14 cellular contexts compared by ENCODE assay signal in the genomic region with DNA sequence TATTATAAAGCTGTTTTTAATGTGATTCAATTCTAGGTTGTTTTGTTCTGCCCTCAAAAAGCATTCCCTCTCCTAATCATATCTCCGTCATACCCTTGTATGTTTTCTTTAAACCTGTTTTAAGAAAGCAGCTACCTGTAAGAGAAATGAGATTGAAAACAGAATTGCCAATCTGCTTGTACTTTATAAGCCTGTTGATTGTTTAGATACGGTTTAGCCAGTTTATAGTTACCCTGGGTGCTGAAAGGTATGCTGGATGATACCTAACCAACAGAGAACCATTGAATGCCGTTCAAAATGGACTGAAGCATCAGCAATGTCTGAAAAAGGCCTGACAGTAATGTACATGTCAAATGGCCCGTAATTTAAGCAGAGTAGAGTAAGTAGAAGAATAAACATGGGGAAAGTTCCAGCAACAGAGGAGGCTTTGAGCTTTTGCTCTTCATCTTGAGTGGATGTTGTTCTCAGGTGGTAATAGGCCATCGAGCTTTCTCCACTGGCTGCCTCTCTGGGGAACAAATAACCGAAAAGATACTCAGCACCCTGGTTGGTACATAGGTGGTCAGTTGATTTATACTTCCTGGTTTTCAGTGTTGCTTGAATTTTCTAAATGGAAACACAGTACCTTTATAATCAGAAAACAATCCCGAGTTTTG. TPM values are rescaled to one million over a fixed set of nuclear protein-coding genes. Genes with fewer than 3 reads are reported as not detected.
DNase-seq lines count a peak whose midpoint lies in the region; ATAC-seq and TF ChIP-seq lines count a peak whose summit lies in the region.
"Had no signal": no experiment of that assay in that cellular context is flagged by ENCODE, and none has a peak within 500 bp of the region (broad histone marks: within the 10 kb centered on the region; RNA-seq: fewer than 3 reads in every experiment).

No MANE protein-coding gene starts in this region.

- POLR2A ChIA-PET in activated CD4-positive, alpha-beta T cell treated with anti-CD3 and anti-CD28 coated beads for 36 hours (lab: Charles Lee), result interaction anchor here (0.6 to 1.4 kb wide), 3 partner anchors 25 to 33 kb away, joined by 3 to 4 read pairs (median 3); a partner anchor contains a TSS

- no peak for TF ChIP-seq EP300 in sigmoid colon (IDR thresholded peaks at IDR 0.05)

- no peaks in the 10 kb centered on the region for H3K27me3 Mint-ChIP-seq in activated CD4-positive, alpha-beta T cell treated with anti-CD3 and anti-CD28 coated beads for 36 hours
- no peaks in the 10 kb centered on the region for H3K27me3 Mint-ChIP-seq in activated CD4-positive, alpha-beta T cell treated with anti-CD3 and anti-CD28 coated beads, Interleukin-2, amount 10 ng/mL, durations not matched to agents 24 days and 14 days
- H3K27me3 Mint-ChIP-seq in IgD-negative memory B cell (no peaks in the 10 kb centered on the region), chondrocyte (ENCODE audit: low read depth) (no peaks in the 10 kb centered on the region)

- H3K36me3 Mint-ChIP-seq in activated CD4-positive, alpha-beta T cell treated with anti-CD3 and anti-CD28 coated beads for 36 hours (ENCODE audit: low read depth), result peaks cover 35% of the 10 kb centered on the region
- peaks cover 49% of the 10 kb centered on the region for H3K36me3 Mint-ChIP-seq in activated CD4-positive, alpha-beta T cell treated with anti-CD3 and anti-CD28 coated beads, Interleukin-2, amount 10 ng/mL, durations not matched to agents 24 days and 14 days (ENCODE audit: low read depth)
- H3K36me3 Mint-ChIP-seq in IgD-negative memory B cell, result peaks cover 12% of the 10 kb centered on the region
- no peaks in the 10 kb centered on the region for H3K36me3 Mint-ChIP-seq in chondrocyte (ENCODE audit: low read depth)

- H3K27ac ChIP-seq in sigmoid colon, result peak overlapping the region; percentile 37 to 63 (median 55)
- H3K27ac ChIP-seq: neural progenitor cell, tibial artery had no signal

- no peak overlapping the region for H3K4me3 Mint-ChIP-seq in activated CD4-positive, alpha-beta T cell treated with anti-CD3 and anti-CD28 coated beads for 36 hours
- H3K4me3 Mint-ChIP-seq in activated CD4-positive, alpha-beta T cell treated with anti-CD3 and anti-CD28 coated beads, Interleukin-2, amount 10 ng/mL, durations not matched to agents 24 days and 14 days, result no peak overlapping the region
- peak overlapping the region; percentile 72 to 86 (median 82) for H3K4me3 Mint-ChIP-seq in IgD-negative memory B cell
- H3K4me3 Mint-ChIP-seq in chondrocyte (ENCODE audit: unreplicated experiment), result no peak overlapping the region
- H3K4me3 Mint-ChIP-seq: neural progenitor cell had no signal

- no peak overlapping the region for H3K4me3 ChIP-seq in sigmoid colon
- H3K4me3 ChIP-seq: neural progenitor cell, smooth muscle cell, tibial artery had no signal

- no peak for TF ChIP-seq POLR2A in sigmoid colon (IDR thresholded peaks at IDR 0.05)

- intact Hi-C loops in activated CD4-positive, alpha-beta T cell treated with anti-CD3 and anti-CD28 coated beads for 36 hours (cut with DNase I, micrococcal nuclease), result no loop called here
- intact Hi-C loops in activated CD4-positive, alpha-beta T cell treated with anti-CD3 and anti-CD28 coated beads, Interleukin-2, amount 10 ng/mL, durations not matched to agents 24 days and 14 days (cut with micrococcal nuclease), result no loop called here
- intact Hi-C loops in sigmoid colon (cut with DNase I), result no loop called here

- no peaks in the 10 kb centered on the region for H3K9me3 ChIP-seq in sigmoid colon
- H3K9me3 ChIP-seq: tibial artery had no signal

- H3K9me3 Mint-ChIP-seq in activated CD4-positive, alpha-beta T cell treated with anti-CD3 and anti-CD28 coated beads for 36 hours (ENCODE audit: low read depth), result no peaks in the 10 kb centered on the region
- H3K9me3 Mint-ChIP-seq in activated CD4-positive, alpha-beta T cell treated with anti-CD3 and anti-CD28 coated beads, Interleukin-2, amount 10 ng/mL, durations not matched to agents 24 days and 14 days, result no peaks in the 10 kb centered on the region
- H3K9me3 Mint-ChIP-seq in IgD-negative memory B cell (peaks cover 3 to 8% (median 3%) of the 10 kb centered on the region in 3 donors), chondrocyte (ENCODE audit: low read depth) (no peaks in the 10 kb centered on the region)
- H3K9me3 Mint-ChIP-seq: neural progenitor cell had no signal

- WGBS in sigmoid colon, 2 donors, result 47 to 66% methylated on average over 7 of the region's 7 CpGs

- TF ChIP-seq CTCF in chondrocyte (IDR thresholded peaks at IDR 0.05), result no peak
- TF ChIP-seq CTCF in sigmoid colon (IDR thresholded peaks at IDR 0.05), result no peak

- no peak for DNase-seq in activated CD4-positive, alpha-beta T cell treated with anti-CD3 and anti-CD28 coated beads for 36 hours
- DNase-seq in activated CD4-positive, alpha-beta T cell treated with anti-CD3 and anti-CD28 coated beads, Interleukin-2, amount 10 ng/mL, durations not matched to agents 24 days and 14 days, result no peak
- DNase-seq in chondrocyte (ENCODE audit: low spot score) (no peak), sigmoid colon (no peak), amniotic stem cell (lab: John Stamatoyannopoulos, UW) (no peak), SK-N-DZ (ENCODE audit: low spot score) (no peak)
- DNase-seq: ACHN, glutamatergic neuron, NCI-H748 treated with DMSO at 0.1 percent for 48 hours, tibial artery had no signal

- no peak for ATAC-seq in activated CD4-positive, alpha-beta T cell treated with anti-CD3 and anti-CD28 coated beads for 36 hours
- ATAC-seq in GM18867 (IDR thresholded peaks at IDR 0.05; ENCODE audit: unreplicated experiment), result no peak

- H3K27ac Mint-ChIP-seq in activated CD4-positive, alpha-beta T cell treated with anti-CD3 and anti-CD28 coated beads for 36 hours, result peak overlapping the region; percentile 4
- no peak overlapping the region for H3K27ac Mint-ChIP-seq in activated CD4-positive, alpha-beta T cell treated with anti-CD3 and anti-CD28 coated beads, Interleukin-2, amount 10 ng/mL, durations not matched to agents 24 days and 14 days
- H3K27ac Mint-ChIP-seq in IgD-negative memory B cell, result peak overlapping the region; percentile 83 to 97 (median 88)
- peak overlapping the region; percentile 60 for H3K27ac Mint-ChIP-seq in chondrocyte (ENCODE audit: unreplicated experiment)
- H3K27ac Mint-ChIP-seq: neural progenitor cell had no signal

- H3K4me1 Mint-ChIP-seq in activated CD4-positive, alpha-beta T cell treated with anti-CD3 and anti-CD28 coated beads for 36 hours, result peaks cover 81% of the 10 kb centered on the region
- peaks cover 53% of the 10 kb centered on the region for H3K4me1 Mint-ChIP-seq in activated CD4-positive, alpha-beta T cell treated with anti-CD3 and anti-CD28 coated beads, Interleukin-2, amount 10 ng/mL, durations not matched to agents 24 days and 14 days
- peaks cover 62 to 71% (median 66%) of the 10 kb centered on the region in 3 donors for H3K4me1 Mint-ChIP-seq in IgD-negative memory B cell
- peaks cover 76% of the 10 kb centered on the region for H3K4me1 Mint-ChIP-seq in chondrocyte (ENCODE audit: low read depth)

- no peaks in the 10 kb centered on the region for H3K27me3 ChIP-seq in sigmoid colon
- H3K27me3 ChIP-seq: neural progenitor cell, tibial artery had no signal

- CTCF ChIA-PET in activated CD4-positive, alpha-beta T cell treated with anti-CD3 and anti-CD28 coated beads for 36 hours (lab: Charles Lee), result interaction anchor here (0.6 to 2.2 kb wide), 10 partner anchors 9 to 62 kb away, joined by 3 to 6 read pairs (median 3); no protein-coding TSS in a partner anchor

- no peaks in the 10 kb centered on the region for H3K36me3 ChIP-seq in sigmoid colon
- H3K36me3 ChIP-seq: neural progenitor cell, tibial artery had no signal

- peaks cover 0 to 95% (median 62%) of the 10 kb centered on the region in 4 donors for H3K4me1 ChIP-seq in sigmoid colon

RNA-seq across cellular contexts. Expression of a gene that starts 27.5 kb away (rescaled TPM):
- total RNA-seq in activated CD4-positive, alpha-beta T cell treated with anti-CD3 and anti-CD28 coated beads for 36 hours, result 10 to 100 TPM; 79.0 to 92.8 TPM
- 61.4 and 62.9 TPM in 2 replicates for total RNA-seq in activated CD4-positive, alpha-beta T cell treated with anti-CD3 and anti-CD28 coated beads, Interleukin-2, amount 10 ng/mL, durations not matched to agents 24 days and 14 days
- polyA plus RNA-seq in IgD-negative memory B cell (73.8 TPM), sigmoid colon (10 to 100 TPM; 14.4 to 41.5 (median 23.6) TPM)
- total RNA-seq in chondrocyte (30.3 to 32.4 TPM (median 30.8 TPM) in 3 replicates), sigmoid colon (10 to 100 TPM; 21.6 to 31.2 (median 23.6) TPM)
- 45.0 and 50.5 TPM in 2 replicates for polyA plus RNA-seq in SK-N-DZ (2014; cell fraction: cytosol; rRNA removed)
- polyA plus RNA-seq in SK-N-DZ (2014; cell fraction: nucleus; rRNA removed), result 22.1 and 30.4 TPM in 2 replicates

Comparison
In these comparisons a context has a peak if more than half of its experiments do, and no peak if none do; other contexts are left out.
1. H3K4me3 Mint-ChIP-seq: peak in IgD-negative memory B cell (4 of 4); none in activated CD4-positive, alpha-beta T cell treated with anti-CD3 and anti-CD28 coated beads for 36 hours (single experiment), activated CD4-positive, alpha-beta T cell treated with anti-CD3 and anti-CD28 coated beads, Interleukin-2, amount 10 ng/mL, durations not matched to agents 24 days and 14 days (single experiment) and chondrocyte (single experiment).